Comparison of ENCODE assay signal across 22 cellular contexts in genomic region chr11:4315292-4315691, GRCh38. TPM values are rescaled to one million over a fixed set of nuclear protein-coding genes. Genes with fewer than 3 reads are reported as not detected.
"Had no signal": no experiment of that assay in that cellular context is flagged by ENCODE, and none has a peak within 500 bp of the region (broad histone marks: within the 10 kb centered on the region; RNA-seq: fewer than 3 reads in every experiment).

No MANE protein-coding gene starts in this region.

RNA-seq across cellular contexts. Expression of gene OR52B4, which starts 52.9 kb away (rescaled TPM):
- total RNA-seq: activated B cell treated with CpG ODN at 0.5 μM for 24 hours; activated CD4-positive, alpha-beta memory T cell treated with anti-CD3 and anti-CD28 coated beads for 36 hours; activated CD4-positive, alpha-beta T cell treated with anti-CD3 and anti-CD28 coated beads, Interleukin-2, amount 10 ng/mL, durations not matched to agents 24 days and 14 days; activated CD8-positive, alpha-beta memory T cell treated with anti-CD3 and anti-CD28 coated beads for 36 hours; activated CD8-positive, alpha-beta T cell treated with anti-CD3 and anti-CD28 coated beads for 36 hours; activated naive CD4-positive, alpha-beta T cell treated with anti-CD3 and anti-CD28 coated beads for 36 hours; activated naive CD4-positive, alpha-beta T cell treated with anti-CD3 and anti-CD28 coated beads, Interleukin-2, amount 50 U/mL, for 72 hours; activated naive CD8-positive, alpha-beta T cell treated with anti-CD3 and anti-CD28 coated beads for 36 hours; activated T-cell treated with anti-CD3 and anti-CD28 coated beads, Interleukin-2, amount 50 U/mL, for 4 hours; activated T-cell treated with anti-CD3 and anti-CD28 coated beads, Interleukin-2, amount 50 U/mL, for 72 hours; activated T-helper 1 cell treated with anti-CD3 and anti-CD28 coated beads, Interleukin-12 subunit alpha, Interleukin-12 subunit beta, Interleukin-2, Interleukin-4 antibody, amounts not matched to agents 30 ng/mL and 10 ng/mL and 1 ng/mL, durations not matched to agents 14 hours and 24 hours and 36 hours; activated T-helper 17 cell treated with anti-CD3 and anti-CD28 coated beads, Interleukin-2, amount 50 U/mL, for 72 hours; adrenal gland; aorta; astrocyte; body of pancreas; breast epithelium; cardiac septum; T-cell; T-helper 1 cell treated with Interleukin-12 subunit alpha and Interleukin-12 subunit beta and Interleukin-4 antibody, amounts not matched to agents 30 ng/mL and 1 ng/mL, for 36 hours; T-helper 17 cell; T-helper 2 cell treated with Interferon-gamma antibody and Interleukin-4, amounts not matched to agents 100 ng/mL and 5 ng/mL, for 36 hours had no signal
- polyA plus RNA-seq: adrenal gland, aorta had no signal
